In genomic region chr5:13248236-13248635, GRCh38 we compare ENCODE assay signal across 12 cellular contexts.
"Had no signal": no experiment of that assay in that cellular context is flagged by ENCODE, and none has a peak within 500 bp of the region (broad histone marks: within the 10 kb centered on the region; RNA-seq: fewer than 3 reads in every experiment).

No MANE protein-coding gene starts in this region.

- H3K27ac ChIP-seq: brain microvascular endothelial cell, dorsolateral prefrontal cortex, neural progenitor cell had no signal

- H3K9me3 Mint-ChIP-seq: type B pancreatic cell had no signal

- H3K27me3 ChIP-seq: brain microvascular endothelial cell, dorsolateral prefrontal cortex, neural progenitor cell had no signal

- H3K4me2 ChIP-seq: neural progenitor cell had no signal

- H3K36me3 ChIP-seq: brain microvascular endothelial cell, neural progenitor cell had no signal

- ATAC-seq: activated T-cell treated with anti-CD3 and anti-CD28 coated beads, Interleukin-2, amount 50 U/mL, for 72 hours; right cardiac atrium; stimulated activated effector memory CD8-positive, alpha-beta T cell treated with anti-CD3 and anti-CD28 coated beads, Interleukin-12 subunit alpha, Interleukin-12 subunit beta, amount 100 ng/mL, for 72 hours; T-cell had no signal

- H2AFZ ChIP-seq: neural progenitor cell had no signal

- H3K4me3 ChIP-seq: dorsolateral prefrontal cortex, neural progenitor cell had no signal

- H3K27ac Mint-ChIP-seq: activated CD4-positive, alpha-beta memory T cell treated with anti-CD3 and anti-CD28 coated beads, Interleukin-2, amount 10 ng/mL, durations not matched to agents 7 days and 5 days; activated T-cell treated with anti-CD3 and anti-CD28 coated beads, Interleukin-2, amount 50 U/mL, for 72 hours; neural progenitor cell; stimulated activated effector memory CD8-positive, alpha-beta T cell treated with anti-CD3 and anti-CD28 coated beads, Interleukin-12 subunit alpha, Interleukin-12 subunit beta, amount 100 ng/mL, for 72 hours; T-cell; type B pancreatic cell had no signal

- H3K4me1 Mint-ChIP-seq: activated CD4-positive, alpha-beta memory T cell treated with anti-CD3 and anti-CD28 coated beads, Interleukin-2, amount 10 ng/mL, durations not matched to agents 7 days and 5 days; stimulated activated effector memory CD8-positive, alpha-beta T cell treated with anti-CD3 and anti-CD28 coated beads, Interleukin-12 subunit alpha, Interleukin-12 subunit beta, amount 100 ng/mL, for 72 hours; T-cell had no signal

- H3K36me3 Mint-ChIP-seq: neural progenitor cell; stimulated activated effector memory CD8-positive, alpha-beta T cell treated with anti-CD3 and anti-CD28 coated beads, Interleukin-12 subunit alpha, Interleukin-12 subunit beta, amount 100 ng/mL, for 72 hours; T-cell; type B pancreatic cell had no signal

- H3K27me3 Mint-ChIP-seq: activated CD4-positive, alpha-beta memory T cell treated with anti-CD3 and anti-CD28 coated beads, Interleukin-2, amount 10 ng/mL, durations not matched to agents 7 days and 5 days; T-cell had no signal

- H3K9ac ChIP-seq: neural progenitor cell had no signal

- H3K4me3 Mint-ChIP-seq: activated CD4-positive, alpha-beta memory T cell treated with anti-CD3 and anti-CD28 coated beads, Interleukin-2, amount 10 ng/mL, durations not matched to agents 7 days and 5 days; activated T-cell treated with anti-CD3 and anti-CD28 coated beads, Interleukin-2, amount 50 U/mL, for 72 hours; neural progenitor cell; stimulated activated effector memory CD8-positive, alpha-beta T cell treated with anti-CD3 and anti-CD28 coated beads, Interleukin-12 subunit alpha, Interleukin-12 subunit beta, amount 100 ng/mL, for 72 hours; T-cell; type B pancreatic cell had no signal

- DNase-seq: activated CD4-positive, alpha-beta memory T cell treated with anti-CD3 and anti-CD28 coated beads, Interleukin-2, amount 10 ng/mL, durations not matched to agents 7 days and 5 days; activated gamma-delta T cell treated with Interleukin-2 at 50 U/mL for 16 hours; activated T-cell treated with anti-CD3 and anti-CD28 coated beads, Interleukin-2, amount 50 U/mL, for 72 hours; brain microvascular endothelial cell; dorsolateral prefrontal cortex; right cardiac atrium; substantia nigra; T-cell; T1000 had no signal
